13 cellular contexts compared by ENCODE assay signal in the genomic region with DNA sequence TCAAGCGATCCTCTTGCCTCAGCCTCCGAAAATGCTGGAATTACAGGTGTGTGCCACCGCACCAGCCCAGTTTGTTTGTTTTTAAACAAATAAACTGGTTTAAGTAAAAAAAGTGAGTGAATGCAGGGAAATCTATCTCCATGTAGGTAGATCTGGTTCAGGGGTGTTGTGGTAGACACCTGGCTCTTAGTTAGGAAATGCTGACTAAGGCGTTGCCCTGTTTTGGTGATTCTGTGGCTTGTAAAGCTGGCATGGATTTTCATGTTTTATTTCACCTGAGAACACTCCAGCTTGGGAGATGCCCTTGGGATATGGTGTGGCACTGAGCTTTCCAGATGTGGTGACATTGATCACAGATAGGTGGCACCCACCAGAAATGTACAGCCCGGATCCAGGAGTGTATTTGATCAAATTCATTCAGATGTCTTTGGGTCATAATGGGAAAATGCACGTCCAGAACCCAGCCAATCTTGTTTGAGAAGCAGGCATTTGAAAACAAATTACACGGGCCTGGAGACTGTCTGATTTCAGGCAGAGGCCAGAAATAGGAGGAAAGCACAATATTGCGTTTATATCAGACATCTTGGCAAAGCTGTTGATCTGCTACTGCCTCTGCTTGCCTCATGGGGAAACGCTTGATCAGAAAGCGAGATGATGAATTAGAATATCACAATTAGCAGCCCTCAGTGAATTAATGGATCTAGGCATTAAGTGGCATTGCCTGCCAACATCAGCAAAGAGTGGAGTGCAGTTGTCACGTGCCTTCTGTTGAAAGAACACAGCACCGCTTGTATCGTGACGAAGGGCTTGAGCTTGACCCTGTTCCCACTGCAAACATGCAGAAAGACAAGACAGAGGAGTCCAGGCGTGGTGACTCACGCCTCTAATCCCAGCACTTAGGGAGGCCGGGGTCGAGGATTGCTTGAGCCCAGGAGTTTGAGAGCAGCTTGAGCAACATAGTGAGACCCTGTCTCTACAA. TPM values are rescaled to one million over a fixed set of nuclear protein-coding genes. Genes with fewer than 3 reads are reported as not detected.
DNase-seq lines count a peak whose midpoint lies in the region; ATAC-seq and TF ChIP-seq lines count a peak whose summit lies in the region.
"Had no signal": no experiment of that assay in that cellular context is flagged by ENCODE, and none has a peak within 500 bp of the region (broad histone marks: within the 10 kb centered on the region; RNA-seq: fewer than 3 reads in every experiment).

No MANE protein-coding gene starts in this region.

- H3K4me3 ChIP-seq in heart right ventricle (no peak overlapping the region), rectal smooth muscle tissue (ENCODE audit: low read length) (no peak overlapping the region)
- H3K4me3 ChIP-seq: cardiac muscle cell had no signal

- H3K27me3 Mint-ChIP-seq in WTC11 (ENCODE audit: low read depth) (no peaks in the 10 kb centered on the region), immature natural killer cell (ENCODE audit: low read depth in 3 of 3) (peaks cover 2 to 10% (median 5%) of the 10 kb centered on the region in 3 donors)

- no peaks in the 10 kb centered on the region for H3K9me3 ChIP-seq in heart right ventricle

- POLR2A ChIA-PET in WTC11 (lab: Charles Lee): no interaction called here

- TF ChIP-seq CTCF in WTC11 (IDR thresholded peaks at IDR 0.05): no peak
- no peak for TF ChIP-seq CTCF in heart right ventricle (IDR thresholded peaks at IDR 0.05)

- H3K9ac ChIP-seq in rectal smooth muscle tissue (ENCODE audit: low read length): no peak overlapping the region

- H3K36me3 Mint-ChIP-seq in WTC11 (no peaks in the 10 kb centered on the region), immature natural killer cell (no peaks in the 10 kb centered on the region)
- H3K36me3 Mint-ChIP-seq: CD14-positive monocyte, IgD-negative memory B cell, T-cell had no signal

- peaks cover 0 to 10% (median 0%) of the 10 kb centered on the region in 9 donors for H3K4me1 ChIP-seq in heart right ventricle
- no peaks in the 10 kb centered on the region for H3K4me1 ChIP-seq in rectal smooth muscle tissue (ENCODE audit: control insufficient read depth, insufficient read depth, low read length)

- H3K4me3 Mint-ChIP-seq in WTC11 (no peak overlapping the region), immature natural killer cell (no peak overlapping the region)
- H3K4me3 Mint-ChIP-seq: CD14-positive monocyte, IgD-negative memory B cell, T-cell had no signal

- ATAC-seq in WTC11 (peak; percentile 33; the same call in 1 of the 2 replicates), heart right ventricle (peak in 6 of 8 donors; percentile 43 to 77 (median 68))
- ATAC-seq: T-cell had no signal

- intact Hi-C loops in heart right ventricle (cut with DNase I): loop anchor here in 1 of 10 donors (5.0 kb wide), 1 partner anchor 37 kb away; no protein-coding TSS in a partner anchor

- H3K27ac Mint-ChIP-seq in WTC11 (peak overlapping the region; percentile 65), immature natural killer cell (no peak overlapping the region)
- H3K27ac Mint-ChIP-seq: CD14-positive monocyte, IgD-negative memory B cell, T-cell had no signal

- H3K4me1 Mint-ChIP-seq in WTC11 (peaks cover 23% of the 10 kb centered on the region), immature natural killer cell (no peaks in the 10 kb centered on the region)
- H3K4me1 Mint-ChIP-seq: CD14-positive monocyte, IgD-negative memory B cell, T-cell had no signal

- WGBS in heart right ventricle, 2 donors: 51 to 54% methylated on average over 18 of the region's 18 CpGs

- CTCF ChIA-PET in WTC11 (lab: Charles Lee): interaction anchor here (1.0 to 1.4 kb wide), 4 partner anchors 14 to 132 kb away, joined by 3 to 6 read pairs (median 4); no protein-coding TSS in a partner anchor

- no peak overlapping the region for H3K27ac ChIP-seq in heart right ventricle
- H3K27ac ChIP-seq in rectal smooth muscle tissue (ENCODE audit: low read depth, low read length): peak overlapping the region; percentile 30
- H3K27ac ChIP-seq: cardiac muscle cell had no signal

- H3K36me3 ChIP-seq in heart right ventricle: no peaks in the 10 kb centered on the region
- H3K36me3 ChIP-seq in rectal smooth muscle tissue (ENCODE audit: control insufficient read depth, insufficient read depth, low read length): no peaks in the 10 kb centered on the region
- H3K36me3 ChIP-seq: cardiac muscle cell had no signal

- H3K27me3 ChIP-seq in heart right ventricle (no peaks in the 10 kb centered on the region), rectal smooth muscle tissue (ENCODE audit: control insufficient read depth, insufficient read depth, low read length) (no peaks in the 10 kb centered on the region)
- H3K27me3 ChIP-seq: cardiac muscle cell had no signal

- H3K9me3 Mint-ChIP-seq in WTC11 (no peaks in the 10 kb centered on the region), immature natural killer cell (no peaks in the 10 kb centered on the region)
- H3K9me3 Mint-ChIP-seq: CD14-positive monocyte, IgD-negative memory B cell, T-cell had no signal

- peak; percentile 30 for DNase-seq in Daoy (ENCODE audit: low read depth)
- no peak for DNase-seq in WTC11 (ENCODE audit: low spot score)
- no peak for DNase-seq in heart right ventricle
- DNase-seq in SKM-1 treated with dmso at 0.1 percent for 144 hours (lab: John Stamatoyannopoulos, UW; ENCODE audit: unreplicated experiment): no peak
- DNase-seq in activated T-cell treated with anti-CD3 and anti-CD28 coated beads, Interleukin-2, amount 50 U/mL, for 1 hour: no peak
- no peak for DNase-seq in immature natural killer cell
- DNase-seq in NCI-H1105 treated with DMSO at 0.1 percent for 48 hours (lab: John Stamatoyannopoulos, UW): no peak
- DNase-seq: NCI-H510A, T-cell had no signal

TF ChIP-seq in WTC11, 78 proteins besides CTCF, POLR2A, EP300 and RAD21:
- no peak for TF ChIP-seq NFYB (CRISPR knock-in tag; conservative IDR thresholded peaks at IDR 0.05; ENCODE audit: low read depth)
- no peak for TF ChIP-seq CBFB (CRISPR knock-in tag; IDR thresholded peaks at IDR 0.05; ENCODE audit: low read depth)
- no peak for TF ChIP-seq ERG (CRISPR knock-in tag; IDR thresholded peaks at IDR 0.05)
- no peak for TF ChIP-seq NFATC4 (CRISPR knock-in tag; IDR thresholded peaks at IDR 0.05)
- no peak for TF ChIP-seq MXD4 (CRISPR knock-in tag; IDR thresholded peaks at IDR 0.05; ENCODE audit: borderline replicate concordance)
- TF ChIP-seq FOXK1 (CRISPR knock-in tag; IDR thresholded peaks at IDR 0.05): no peak
- TF ChIP-seq ZNF121 (CRISPR knock-in tag; IDR thresholded peaks at IDR 0.05): no peak
- TF ChIP-seq ZNF396 (CRISPR knock-in tag; IDR thresholded peaks at IDR 0.05; ENCODE audit: borderline replicate concordance): no peak
- TF ChIP-seq GRHL2 (CRISPR knock-in tag; IDR thresholded peaks at IDR 0.05; ENCODE audit: insufficient replicate concordance, severe bottlenecking): no peak
- no peak for TF ChIP-seq EMX1 (CRISPR knock-in tag; IDR thresholded peaks at IDR 0.05)
- no peak for TF ChIP-seq JAZF1 (CRISPR knock-in tag; IDR thresholded peaks at IDR 0.05)
- no peak for TF ChIP-seq JUN (CRISPR knock-in tag; IDR thresholded peaks at IDR 0.05)
- TF ChIP-seq SP1 (CRISPR knock-in tag; conservative IDR thresholded peaks at IDR 0.05): no peak
- no peak for TF ChIP-seq ZNF671 (CRISPR knock-in tag; IDR thresholded peaks at IDR 0.05)

RNA-seq across cellular contexts. Expression of gene IL34, which starts 7.3 kb away (rescaled TPM):
- total RNA-seq in Daoy (2014; rRNA removed; shearing (Covaris generic)): 0.54 and 2.7 TPM in 2 replicates
- 6.0 to 8.8 TPM (median 7.5 TPM) in 3 replicates for total RNA-seq in WTC11 (2021)
- 1 to 10 TPM in 8 of 10 donors, under 1 TPM in 2; 0.37 to 4.4 (median 2.1) TPM for total RNA-seq in heart right ventricle
- 1 to 10 TPM in 1 of 2 donors, under 1 TPM in 1; 0.72 to 2.7 TPM for polyA plus RNA-seq in heart right ventricle
- not detected for polyA plus RNA-seq in immature natural killer cell
- total RNA-seq: cardiac muscle cell had no signal
- polyA plus RNA-seq: cardiac muscle cell, CD14-positive monocyte, IgD-negative memory B cell had no signal

RNA-seq across cellular contexts. Expression of gene MTSS2, which starts 46.8 kb away (rescaled TPM):
- total RNA-seq in Daoy (2014; rRNA removed; shearing (Covaris generic)): 3.1 and 4.5 TPM in 2 replicates
- 28.3 to 34.9 TPM (median 31.2 TPM) in 3 replicates for total RNA-seq in WTC11 (2021)
- total RNA-seq in heart right ventricle: 100 to 1,000 TPM in 2 of 10 donors, 10 to 100 TPM in 8; 39.8 to 121 (median 62.1) TPM
- 10 to 100 TPM; 39.0 to 39.7 TPM for polyA plus RNA-seq in heart right ventricle
- polyA plus RNA-seq in immature natural killer cell: not detected
- polyA plus RNA-seq: CD14-positive monocyte had no signal
